ENCODE assay signal across 8 cellular contexts in the genomic region with DNA sequence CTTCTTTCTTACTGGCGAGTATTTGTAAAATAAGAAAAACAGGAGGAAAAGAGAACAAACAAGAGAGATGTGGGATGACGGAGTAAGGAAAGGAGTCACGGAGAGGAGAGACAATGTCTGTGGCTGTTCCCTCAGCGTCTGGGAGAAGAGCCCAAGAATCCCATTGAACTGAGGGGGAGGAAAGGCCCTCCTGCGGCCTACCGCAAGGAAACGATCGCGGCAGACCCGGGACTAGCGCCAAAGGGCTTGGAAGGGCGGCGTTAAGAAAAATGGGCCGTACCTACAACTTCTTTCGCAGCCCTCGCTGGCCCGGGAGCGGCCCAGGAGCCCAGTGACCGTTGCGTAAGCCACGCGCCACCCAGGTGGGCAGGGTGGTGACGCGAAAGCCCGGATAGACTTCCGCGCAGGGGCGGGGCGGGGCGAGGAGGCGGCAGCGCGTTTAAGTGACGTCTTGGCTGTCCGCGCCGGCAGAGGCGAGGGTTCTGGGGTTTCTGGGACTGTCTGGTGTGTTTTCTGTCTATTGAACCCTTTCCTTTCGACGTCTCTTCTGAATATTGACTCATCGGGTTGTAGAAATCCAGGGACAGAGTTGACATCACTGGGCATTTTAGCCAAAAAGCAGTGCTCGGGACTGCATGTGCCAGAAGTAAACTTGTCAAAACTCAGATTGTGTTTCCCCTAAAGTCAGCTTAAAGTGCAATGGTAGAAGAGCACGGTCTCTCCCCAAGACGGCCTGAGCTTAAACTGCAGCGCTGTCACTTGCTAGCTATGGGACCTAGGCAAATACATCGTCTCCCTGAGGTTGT. TPM values are rescaled to one million over a fixed set of nuclear protein-coding genes. Genes with fewer than 3 reads are reported as not detected.
DNase-seq lines count a peak whose midpoint lies in the region; ATAC-seq and TF ChIP-seq lines count a peak whose summit lies in the region.

A gene with protein sequence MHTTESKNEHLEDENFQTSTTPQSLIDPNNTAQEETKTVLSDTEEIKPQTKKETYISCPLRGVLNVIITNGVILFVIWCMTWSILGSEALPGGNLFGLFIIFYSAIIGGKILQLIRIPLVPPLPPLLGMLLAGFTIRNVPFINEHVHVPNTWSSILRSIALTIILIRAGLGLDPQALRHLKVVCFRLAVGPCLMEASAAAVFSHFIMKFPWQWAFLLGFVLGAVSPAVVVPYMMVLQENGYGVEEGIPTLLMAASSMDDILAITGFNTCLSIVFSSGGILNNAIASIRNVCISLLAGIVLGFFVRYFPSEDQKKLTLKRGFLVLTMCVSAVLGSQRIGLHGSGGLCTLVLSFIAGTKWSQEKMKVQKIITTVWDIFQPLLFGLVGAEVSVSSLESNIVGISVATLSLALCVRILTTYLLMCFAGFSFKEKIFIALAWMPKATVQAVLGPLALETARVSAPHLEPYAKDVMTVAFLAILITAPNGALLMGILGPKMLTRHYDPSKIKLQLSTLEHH (minus strand): TSS at position 387 of the 806 bp plus-strand sequence. CDS start 27,994 bp downstream, outside the sequence.

- DNase-seq in Caki2 (ENCODE audit: low read depth): peak; percentile 94
- peak; percentile 98 for DNase-seq in HT-29 (ENCODE audit: low spot score)
- DNase-seq in OCI-M1 (lab: John Stamatoyannopoulos, UW): peak; percentile 97
- DNase-seq in activated T-cell treated with anti-CD3 and anti-CD28 coated beads, Interleukin-2, amount 50 U/mL, for 24 hours: peak; percentile 96
- DNase-seq in erythroblast (lab: John Stamatoyannopoulos, UW): peak; percentile 97
- DNase-seq in stimulated activated CD8-positive, alpha-beta memory T cell treated with anti-CD3 and anti-CD28 coated beads, Interleukin-7, amount 100 ng/mL, for 4 hours (ENCODE audit: low read depth in 2 of 2): peak; percentile 88 to 92

- no peaks in the 10 kb centered on the region for H3K27me3 Mint-ChIP-seq in activated T-cell treated with anti-CD3 and anti-CD28 coated beads, Interleukin-2, amount 50 U/mL, for 24 hours

- H3K36me3 Mint-ChIP-seq in activated T-cell treated with anti-CD3 and anti-CD28 coated beads, Interleukin-2, amount 50 U/mL, for 24 hours (ENCODE audit: low read depth): peaks cover 17% of the 10 kb centered on the region

- no peaks in the 10 kb centered on the region for H3K9me3 Mint-ChIP-seq in activated T-cell treated with anti-CD3 and anti-CD28 coated beads, Interleukin-2, amount 50 U/mL, for 24 hours

- in situ Hi-C loops in Caki2 (cut with HindIII; ENCODE audit: low pct_unique_long_range_greater_than_20kb, low sequenced_read_pairs): loop anchor here (25.0 kb wide), 1 partner anchor 407 kb away; no protein-coding TSS in a partner anchor

- peak; percentile 98 for TF ChIP-seq POLR2A in erythroblast (IDR thresholded peaks at IDR 0.05; ENCODE audit: low read length)

- H3K36me3 ChIP-seq in mucosa of stomach (ENCODE audit: control insufficient read depth, insufficient read depth, low read length): no peaks in the 10 kb centered on the region

- peaks cover 21% of the 10 kb centered on the region for H3K4me1 Mint-ChIP-seq in activated T-cell treated with anti-CD3 and anti-CD28 coated beads, Interleukin-2, amount 50 U/mL, for 24 hours (ENCODE audit: low read depth)

- peak within 1 kb of the TSS; percentile 64 for H3K4me3 ChIP-seq in mucosa of stomach (ENCODE audit: low read length)

- peak within 1 kb of the TSS; percentile 89 for H3K9ac ChIP-seq in mucosa of stomach (ENCODE audit: low read length)

- ATAC-seq in GM21360 (IDR thresholded peaks at IDR 0.05; ENCODE audit: unreplicated experiment): peak; percentile 99

- H3K4me1 ChIP-seq in mucosa of stomach (ENCODE audit: control insufficient read depth, insufficient read depth, low read length): peaks cover 5% of the 10 kb centered on the region

- peak within 1 kb of the TSS; percentile 94 for H3K27ac Mint-ChIP-seq in activated T-cell treated with anti-CD3 and anti-CD28 coated beads, Interleukin-2, amount 50 U/mL, for 24 hours

- no peaks in the 10 kb centered on the region for H3K9me3 ChIP-seq in mucosa of stomach (ENCODE audit: control insufficient read depth, low read length)

- peak within 1 kb of the TSS; percentile 82 for H3K4me3 Mint-ChIP-seq in activated T-cell treated with anti-CD3 and anti-CD28 coated beads, Interleukin-2, amount 50 U/mL, for 24 hours

- no peaks in the 10 kb centered on the region for H3K27me3 ChIP-seq in mucosa of stomach (ENCODE audit: control insufficient read depth, insufficient read depth, low read length)

RNA-seq across cellular contexts. Expression of the gene that starts here (rescaled TPM):
- not detected in 2 replicates for total RNA-seq in Caki2 (2014; rRNA removed; shearing (Covaris generic); ENCODE audit: low replicate concordance)
- total RNA-seq in HT-29 (2014; rRNA removed; shearing (Covaris generic)): not detected in 2 replicates

Comparison
In these comparisons a context has a peak if more than half of its experiments do, and no peak if none do; other contexts are left out.
1. Peak in every context shown above with its lines: DNase-seq, ATAC-seq and H3K4me3 ChIP-seq.
2. Peak in DNase-seq in Caki2; RNA of the gene not detected or under 1 TPM.
3. Peak in DNase-seq in HT-29; RNA of the gene not detected or under 1 TPM.